ENCODE assay signal across 8 cellular contexts in genomic region chr6:11207199-11207968, GRCh38. TPM values are rescaled to one million over a fixed set of nuclear protein-coding genes. Genes with fewer than 3 reads are reported as not detected.
DNase-seq lines count a peak whose midpoint lies in the region; ATAC-seq and TF ChIP-seq lines count a peak whose summit lies in the region.

No MANE protein-coding gene starts in this region.

- DNase-seq in H4 (ENCODE audit: low spot score) (peak; percentile 98), foreskin fibroblast (peak; percentile 96 to 97), progenitor cell of endocrine pancreas (ENCODE audit: low spot score, unreplicated experiment) (no peak), cerebellar cortex (ENCODE audit: low spot score) (no peak)

- TF ChIP-seq CTCF in foreskin fibroblast (IDR thresholded peaks at IDR 0.05; ENCODE audit: low read depth, low read length) (no peak), progenitor cell of endocrine pancreas (IDR thresholded peaks at IDR 0.05; ENCODE audit: unreplicated experiment) (no peak)

- H3K9me3 Mint-ChIP-seq in progenitor cell of endocrine pancreas (ENCODE audit: low read depth), result no peaks in the 10 kb centered on the region

- peaks cover 35% of the 10 kb centered on the region for H3K4me1 Mint-ChIP-seq in progenitor cell of endocrine pancreas (ENCODE audit: low read depth)

- ATAC-seq in SK-N-SH treated with all-trans-retinoic acid at 6 μM for 48 hours (peak; percentile 82), GM21528 (IDR thresholded peaks at IDR 0.05; ENCODE audit: low FRiP score, unreplicated experiment) (no peak), HG03432 (IDR thresholded peaks at IDR 0.05; ENCODE audit: unreplicated experiment) (no peak), HG02970 (IDR thresholded peaks at IDR 0.05; ENCODE audit: low FRiP score, unreplicated experiment) (no peak)

- H3K36me3 Mint-ChIP-seq in progenitor cell of endocrine pancreas (ENCODE audit: insufficient read depth), result peaks cover 18% of the 10 kb centered on the region

- H3K27me3 Mint-ChIP-seq in progenitor cell of endocrine pancreas, result no peaks in the 10 kb centered on the region

- H3K4me3 Mint-ChIP-seq in progenitor cell of endocrine pancreas (ENCODE audit: low read depth), result no peak overlapping the region

- no peak overlapping the region for H3K4me3 ChIP-seq in foreskin fibroblast (ENCODE audit: low read depth in 1 of 2, low read length in 2 of 2)

- H3K27ac Mint-ChIP-seq in progenitor cell of endocrine pancreas, result peak overlapping the region; percentile 88

TF ChIP-seq in SK-N-SH treated with all-trans-retinoic acid at 6 μM for 48 hours, 23 proteins besides CTCF, POLR2A, EP300 and RAD21:
- TF ChIP-seq ESRRG (CRISPR knock-in tag; IDR thresholded peaks at IDR 0.05), result no peak
- TF ChIP-seq PATZ1 (CRISPR knock-in tag; IDR thresholded peaks at IDR 0.05; ENCODE audit: borderline replicate concordance), result no peak; the same call in 1 of the 2 replicates
- no peak for TF ChIP-seq ZNF565 (CRISPR knock-in tag; conservative IDR thresholded peaks at IDR 0.05; ENCODE audit: low read depth)
- TF ChIP-seq ZFP3 (CRISPR knock-in tag; IDR thresholded peaks at IDR 0.05), result peak; percentile 99
- TF ChIP-seq TOX (CRISPR knock-in tag; IDR thresholded peaks at IDR 0.05; ENCODE audit: borderline replicate concordance), result 0 out of 2 replicates have a peak, but pooled peaks have one; percentile 66
- TF ChIP-seq CREB5 (CRISPR knock-in tag; IDR thresholded peaks at IDR 0.05; ENCODE audit: low read depth), result peak; percentile 90
- no peak for TF ChIP-seq CSDC2 (CRISPR knock-in tag; IDR thresholded peaks at IDR 0.05)
- TF ChIP-seq ZNF70 (CRISPR knock-in tag; IDR thresholded peaks at IDR 0.05), result no peak
- TF ChIP-seq GLIS3 (CRISPR knock-in tag; IDR thresholded peaks at IDR 0.05), result no peak
- TF ChIP-seq ZC3H10 (CRISPR knock-in tag; IDR thresholded peaks at IDR 0.05), result no peak
- TF ChIP-seq OSR1 (CRISPR knock-in tag; IDR thresholded peaks at IDR 0.05), result no peak
- TF ChIP-seq ISL1 (CRISPR knock-in tag; IDR thresholded peaks at IDR 0.05), result peak; percentile 94
- TF ChIP-seq PPARA (CRISPR knock-in tag; IDR thresholded peaks at IDR 0.05; ENCODE audit: borderline replicate concordance), result no peak
- TF ChIP-seq ZNF8 (CRISPR knock-in tag; IDR thresholded peaks at IDR 0.05), result no peak

RNA-seq across cellular contexts. Expression of gene NEDD9, which starts 25.1 kb away (rescaled TPM):
- 1.2 and 4.0 TPM in 2 replicates for total RNA-seq in H4 (2014; rRNA removed; shearing (Covaris generic))
- total RNA-seq in progenitor cell of endocrine pancreas, result 13.6 and 14.1 TPM in 2 replicates

Comparison
In these comparisons a context has a peak if more than half of its experiments do, and no peak if none do; other contexts are left out.
1. DNase-seq: peak in H4 (single experiment) and foreskin fibroblast (2 of 2); none in progenitor cell of endocrine pancreas (single experiment) and cerebellar cortex (single experiment).